In the genomic region with DNA sequence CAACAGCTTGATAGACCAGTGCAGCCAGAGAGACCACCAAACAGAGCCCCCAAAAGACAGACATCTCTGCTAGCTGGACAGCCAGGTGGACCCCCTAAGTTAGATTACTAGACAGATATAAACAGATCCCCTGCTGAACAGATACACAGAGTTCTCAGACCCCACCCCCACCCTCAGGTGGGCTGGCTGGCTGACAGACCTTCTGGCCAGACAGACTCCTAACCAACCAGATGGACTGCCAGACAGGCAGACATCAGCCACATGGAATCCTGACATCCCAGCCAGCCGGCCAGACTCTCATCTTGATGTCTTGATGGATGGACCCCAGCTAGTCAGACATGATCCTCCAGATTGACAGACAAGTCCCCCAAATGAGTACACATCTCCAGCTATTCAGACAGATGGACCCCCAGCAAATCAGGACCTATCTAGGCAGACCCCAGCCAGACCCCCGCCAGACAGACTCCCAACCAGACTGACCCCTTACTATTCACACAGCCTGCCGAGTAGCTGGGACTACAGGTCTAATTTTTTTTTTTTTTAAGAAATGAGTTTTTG, we compare ENCODE assay signal across 9 cellular contexts. TPM values are rescaled to one million over a fixed set of nuclear protein-coding genes. Genes with fewer than 3 reads are reported as not detected.
DNase-seq lines count a peak whose midpoint lies in the region; ATAC-seq and TF ChIP-seq lines count a peak whose summit lies in the region.
"Had no signal": no experiment of that assay in that cellular context is flagged by ENCODE, and none has a peak within 500 bp of the region (broad histone marks: within the 10 kb centered on the region; RNA-seq: fewer than 3 reads in every experiment).

No MANE protein-coding gene starts in this region.

- no peaks in the 10 kb centered on the region for H3K27me3 ChIP-seq in Caco-2 (replicated peaks; ENCODE audit: control insufficient read depth, insufficient read depth, low read length)
- no peaks in the 10 kb centered on the region for H3K27me3 ChIP-seq in OCI-LY1 (ENCODE audit: insufficient read depth, low read length)

- peak overlapping the region; percentile 98 for H3K9ac ChIP-seq in OCI-LY1 (ENCODE audit: low read length)

- no peak overlapping the region for H3K27ac Mint-ChIP-seq in Caco-2 (ENCODE audit: unreplicated experiment)
- peak overlapping the region; percentile 67 for H3K27ac Mint-ChIP-seq in osteocyte (ENCODE audit: unreplicated experiment)

- POLR2A ChIA-PET in Caco-2 (lab: Charles Lee): interaction anchor here (1.5 kb wide), 1 partner anchor 32 kb away, joined by 12 read pairs; the partner anchor contains the start of gene IMP4

- H3K4me3 ChIP-seq in Caco-2 (ENCODE audit: low read depth, low read length): no peak overlapping the region
- H3K4me3 ChIP-seq in OCI-LY1 (ENCODE audit: low read depth, low read length, poor library complexity, severe bottlenecking): peak overlapping the region; percentile 87
- H3K4me3 ChIP-seq in coronary artery: peak overlapping the region; percentile 80

- DNase-seq in Caco-2 (no peak), coronary artery (ENCODE audit: low spot score) (no peak), osteocyte (ENCODE audit: extremely low spot score, unreplicated experiment) (peak; percentile 53), NCI-H446 (lab: John Stamatoyannopoulos, UW) (no peak), NCI-H1694 treated with DMSO at 0.1 percent for 48 hours (lab: John Stamatoyannopoulos, UW) (no peak), GM13976 (ENCODE audit: low spot score) (no peak)
- DNase-seq: MM.1S had no signal

- BruUV-seq in Caco-2 (replicated peaks; lab: Mats Ljungman, UMichigan): no TSS peak

- H2AFZ ChIP-seq in OCI-LY1 (ENCODE audit: low read length): no peak overlapping the region

- no peaks in the 10 kb centered on the region for H4K20me1 ChIP-seq in OCI-LY1 (ENCODE audit: insufficient read depth, low read length)

- H3K36me3 ChIP-seq in Caco-2 (ENCODE audit: control insufficient read depth, insufficient read depth, low read length) (peaks cover 4% of the 10 kb centered on the region; the same call in 1 of the 2 replicates), OCI-LY1 (ENCODE audit: insufficient read depth, low read length) (peaks cover 61% of the 10 kb centered on the region)

- no peaks in the 10 kb centered on the region for H3K9me3 ChIP-seq in Caco-2
- H3K9me3 ChIP-seq in OCI-LY1 (ENCODE audit: low read length): no peaks in the 10 kb centered on the region

- H3K79me2 ChIP-seq in OCI-LY1 (ENCODE audit: insufficient read depth, low read length): peaks cover 12% of the 10 kb centered on the region

- H3K4me1 Mint-ChIP-seq in Caco-2 (ENCODE audit: low read depth, unreplicated experiment) (peaks cover 23% of the 10 kb centered on the region), osteocyte (ENCODE audit: unreplicated experiment) (peaks cover 35% of the 10 kb centered on the region)

- no peaks in the 10 kb centered on the region for H3K9me3 Mint-ChIP-seq in Caco-2 (ENCODE audit: unreplicated experiment)
- H3K9me3 Mint-ChIP-seq in osteocyte (ENCODE audit: unreplicated experiment): no peaks in the 10 kb centered on the region

- in situ Hi-C loops in GM13976 (cut with MboI; ENCODE audit: low sequenced_read_pairs, unreplicated experiment): no loop called here

- H3K4me2 ChIP-seq in OCI-LY1 (ENCODE audit: low read length): peak overlapping the region; percentile 84

- no peaks in the 10 kb centered on the region for H3K27me3 Mint-ChIP-seq in Caco-2 (ENCODE audit: insufficient read depth, unreplicated experiment)
- no peaks in the 10 kb centered on the region for H3K27me3 Mint-ChIP-seq in osteocyte (ENCODE audit: unreplicated experiment)

- CTCF ChIA-PET in Caco-2 (lab: Charles Lee): interaction anchor here (1.1 to 1.6 kb wide), 4 partner anchors 16 to 819 kb away, joined by 3 to 16 read pairs (median 9); partner anchors contain the start of gene PTPN18

- no peaks in the 10 kb centered on the region for H3K9me2 ChIP-seq in OCI-LY1 (ENCODE audit: low read depth, low read length)

- H3K4me1 ChIP-seq in Caco-2 (peaks cover 6% of the 10 kb centered on the region), OCI-LY1 (ENCODE audit: insufficient read depth, low read length, severe bottlenecking) (peaks cover 88% of the 10 kb centered on the region)

- no peak for TF ChIP-seq CTCF in Caco-2 (IDR thresholded peaks at IDR 0.05; ENCODE audit: insufficient read depth in 1 of 2, low read depth in 1 of 2, low read length in 1 of 2, severe bottlenecking in 1 of 2, unreplicated experiment in 1 of 2)
- no peak for TF ChIP-seq CTCF in OCI-LY1 (IDR thresholded peaks at IDR 0.05; ENCODE audit: low read length)
- no peak for TF ChIP-seq CTCF in coronary artery (IDR thresholded peaks at IDR 0.05)
- no peak for TF ChIP-seq CTCF in osteocyte (IDR thresholded peaks at IDR 0.05)
- no peak for TF ChIP-seq CTCF in GM13976 (IDR thresholded peaks at IDR 0.05; ENCODE audit: borderline replicate concordance, control extremely low read depth, extremely low read depth, insufficient read depth, missing control alignments)

- intact Hi-C loops in Caco-2 (cut with micrococcal nuclease; ENCODE audit: unreplicated experiment): loop anchor here (5.0 kb wide), 1 partner anchor 53 kb away; no protein-coding TSS in a partner anchor

- ATAC-seq in HG03095 (IDR thresholded peaks at IDR 0.05; ENCODE audit: unreplicated experiment): no peak

- H3K36me3 Mint-ChIP-seq in Caco-2 (ENCODE audit: insufficient read depth, unreplicated experiment) (peaks cover 39% of the 10 kb centered on the region), osteocyte (ENCODE audit: unreplicated experiment) (peaks cover 14% of the 10 kb centered on the region)

- H3F3A ChIP-seq in OCI-LY1 (ENCODE audit: insufficient read depth, low read length): peaks cover 6% of the 10 kb centered on the region; the same call in 1 of the 2 replicates

- H3K27ac ChIP-seq in OCI-LY1 (ENCODE audit: low read depth, low read length, poor library complexity, severe bottlenecking): peak overlapping the region; percentile 92
- peak overlapping the region in 1 of 2 donors; percentile 94 for H3K27ac ChIP-seq in coronary artery

- peak overlapping the region; percentile 98 for H3K4me3 Mint-ChIP-seq in Caco-2 (ENCODE audit: unreplicated experiment)
- H3K4me3 Mint-ChIP-seq in osteocyte (ENCODE audit: unreplicated experiment): peak overlapping the region; percentile 82

RNA-seq across cellular contexts. Expression of gene PTPN18, which starts 18.0 kb away (rescaled TPM):
- total RNA-seq in Caco-2 (2022) (46.5 and 51.0 TPM in 2 replicates), osteocyte (30.2 and 31.5 TPM in 2 replicates)

RNA-seq across cellular contexts. Expression of gene IMP4, which starts 31.2 kb away (rescaled TPM):
- total RNA-seq in Caco-2 (2022) (105 and 120 TPM in 2 replicates), osteocyte (46.4 and 48.5 TPM in 2 replicates)
